ENCODE assay signal across 9 cellular contexts in the genomic region with DNA sequence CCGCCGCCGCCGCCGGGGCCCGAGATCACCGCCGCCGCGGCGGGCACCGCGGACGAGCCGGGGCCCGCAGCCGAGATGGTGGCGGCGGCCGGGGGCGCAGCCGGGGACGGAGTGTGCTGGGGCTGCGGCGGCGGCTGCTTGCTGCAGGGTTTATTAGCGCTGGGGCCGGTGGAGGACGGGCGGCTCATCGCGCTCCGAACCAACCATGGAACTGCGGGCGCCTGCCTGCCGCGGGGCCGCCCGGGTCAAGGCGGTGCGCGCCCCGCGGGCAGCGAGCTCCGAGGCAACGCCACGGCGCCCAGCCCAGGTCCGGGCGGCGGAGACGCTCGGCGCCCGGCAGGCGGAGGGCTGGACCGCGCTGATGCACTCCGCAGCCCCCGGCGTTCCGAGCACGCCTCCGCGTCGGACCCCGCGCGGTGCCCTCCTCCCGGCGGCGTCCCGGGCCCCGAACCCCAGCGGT. TPM values are rescaled to one million over a fixed set of nuclear protein-coding genes. Genes with fewer than 3 reads are reported as not detected.
DNase-seq lines count a peak whose midpoint lies in the region; ATAC-seq and TF ChIP-seq lines count a peak whose summit lies in the region.
"Had no signal": no experiment of that assay in that cellular context is flagged by ENCODE, and none has a peak within 500 bp of the region (broad histone marks: within the 10 kb centered on the region; RNA-seq: fewer than 3 reads in every experiment).

No MANE protein-coding gene starts in this region.

- TF ChIP-seq CTCF in AG10803 (conservative IDR thresholded peaks at IDR 0.05; ENCODE audit: low read length) = no peak
- no peak for TF ChIP-seq CTCF in MM.1S (IDR thresholded peaks at IDR 0.05; ENCODE audit: low read length)
- no peak for TF ChIP-seq CTCF in epithelial cell of esophagus (IDR thresholded peaks at IDR 0.05; ENCODE audit: insufficient read depth, low read depth, low read length, missing control alignments)
- TF ChIP-seq CTCF in psoas muscle (IDR thresholded peaks at IDR 0.05) = no peak

- WGBS in psoas muscle, 3 donors = 0% methylated on average over 20 to 76 of the region's 76 CpGs

- peak overlapping the region; percentile 94 for H3K9ac ChIP-seq in MM.1S (ENCODE audit: low read length)

- peaks cover 42% of the 10 kb centered on the region for H3F3A ChIP-seq in MM.1S (ENCODE audit: insufficient read depth, low read length)

- no peaks in the 10 kb centered on the region for H3K36me3 ChIP-seq in MM.1S (replicated peaks; ENCODE audit: insufficient read depth, low read length)
- peaks cover 0 to 2% of the 10 kb centered on the region in 2 donors for H3K36me3 ChIP-seq in psoas muscle (ENCODE audit: insufficient read depth in 1 of 2, low read depth in 1 of 2)

- no peak overlapping the region for H2AFZ ChIP-seq in MM.1S (ENCODE audit: low read length)

- no peaks in the 10 kb centered on the region for H3K9me3 ChIP-seq in MM.1S (replicated peaks; ENCODE audit: insufficient read depth, low read length)
- no peaks in the 10 kb centered on the region for H3K9me3 ChIP-seq in psoas muscle

- H3K9me2 ChIP-seq in MM.1S (replicated peaks; ENCODE audit: insufficient read depth, low read length) = no peaks in the 10 kb centered on the region

- ATAC-seq in GM21360 (IDR thresholded peaks at IDR 0.05; ENCODE audit: unreplicated experiment) = peak; percentile 0
- ATAC-seq in psoas muscle = no peak

- H3K4me3 ChIP-seq in AG10803 (ENCODE audit: low read length) (peak overlapping the region; percentile 94), MM.1S (ENCODE audit: low read length) (peak overlapping the region; percentile 95), epithelial cell of esophagus (ENCODE audit: low read length) (peak overlapping the region; percentile 91), psoas muscle (peak overlapping the region; percentile 90)

- DNase-seq in AG10803 (ENCODE audit: low read depth) (no peak), MM.1S (peak; percentile 10), epithelial cell of esophagus (ENCODE audit: low read depth) (no peak), psoas muscle (no peak), DMS114 treated with DMSO at 0.1 percent for 48 hours (lab: John Stamatoyannopoulos, UW; ENCODE audit: unreplicated experiment) (no peak), G401 (ENCODE audit: low spot score) (no peak)
- DNase-seq in stimulated activated CD4-positive, alpha-beta T cell treated with anti-CD3 and anti-CD28 coated beads, Interleukin-1b, Interleukin-23, amount 100 ng/mL, for 48 hours = no peak

- H3K79me2 ChIP-seq in MM.1S (ENCODE audit: low read length) = peaks cover 61% of the 10 kb centered on the region

- H3K4me1 ChIP-seq in MM.1S (ENCODE audit: low read length) (peaks cover 52% of the 10 kb centered on the region), psoas muscle (peaks cover 35% of the 10 kb centered on the region)

- H3K27ac ChIP-seq in MM.1S (ENCODE audit: low read length) = peak overlapping the region; percentile 99; the same call in 1 of the 2 replicates
- H3K27ac ChIP-seq in psoas muscle = peak overlapping the region; percentile 95

- intact Hi-C loops in psoas muscle (cut with DNase I) = loop anchor here in 1 of 2 donors (5.0 to 10.0 kb wide), 3 partner anchors 60 to 215 kb away; a partner anchor contains a TSS

- H4K20me1 ChIP-seq in MM.1S (ENCODE audit: insufficient read depth, low read length) = peaks cover 10% of the 10 kb centered on the region

- no peaks in the 10 kb centered on the region for H3K27me3 ChIP-seq in MM.1S (replicated peaks; ENCODE audit: insufficient read depth, low read length)
- no peaks in the 10 kb centered on the region for H3K27me3 ChIP-seq in psoas muscle (ENCODE audit: insufficient read depth in 3 of 3, low read length in 2 of 3)

- in situ Hi-C loops in G401 (cut with HindIII; ENCODE audit: low sequenced_read_pairs) = no loop called here

- H3K4me2 ChIP-seq in MM.1S (ENCODE audit: low read depth, low read length) = no peak overlapping the region; the same call in 1 of the 2 replicates

RNA-seq across cellular contexts. Expression of a gene that starts 0.3 kb away (rescaled TPM):
- total RNA-seq in psoas muscle = 10 to 100 TPM; 10.2 to 13.6 (median 11.7) TPM
- 10 to 100 TPM in 2 of 3 donors, 1 to 10 TPM in 1; 8.8 to 15.2 (median 13.8) TPM for polyA plus RNA-seq in psoas muscle
- total RNA-seq in G401 (2014; rRNA removed; shearing (Covaris generic)) = 20.7 and 36.6 TPM in 2 replicates

RNA-seq across cellular contexts. Expression of a gene that starts 59.0 kb away (rescaled TPM):
- not detected for total RNA-seq in psoas muscle
- polyA plus RNA-seq in psoas muscle = not detected
- not detected in 2 replicates for total RNA-seq in G401 (2014; rRNA removed; shearing (Covaris generic))
- total RNA-seq: pulmonary artery endothelial cell had no signal
